Comparison of ENCODE assay signal across 11 cellular contexts in the genomic region with DNA sequence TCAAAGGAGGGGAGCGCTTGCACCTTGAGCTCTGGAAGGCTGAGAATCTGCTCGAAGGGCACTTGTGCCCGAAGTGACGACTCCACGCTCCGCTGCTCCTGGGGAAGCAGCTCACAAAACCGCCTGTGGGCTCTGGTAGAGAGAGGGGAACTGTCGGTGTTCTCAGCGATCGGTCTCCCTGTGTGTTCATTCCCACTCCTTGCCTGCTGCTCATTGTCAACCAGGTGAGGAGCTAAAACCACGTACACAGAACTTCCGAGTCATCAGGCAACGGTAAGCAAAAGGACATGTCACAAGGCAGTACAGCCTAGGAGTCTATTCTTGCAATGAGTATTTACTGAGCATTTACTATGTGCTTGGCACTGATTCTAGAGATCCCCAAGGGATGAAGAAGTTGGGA. TPM values are rescaled to one million over a fixed set of nuclear protein-coding genes. Genes with fewer than 3 reads are reported as not detected.
DNase-seq lines count a peak whose midpoint lies in the region; ATAC-seq and TF ChIP-seq lines count a peak whose summit lies in the region.
"Had no signal": no experiment of that assay in that cellular context is flagged by ENCODE, and none has a peak within 500 bp of the region (broad histone marks: within the 10 kb centered on the region; RNA-seq: fewer than 3 reads in every experiment).

No MANE protein-coding gene starts in this region.

- no peaks in the 10 kb centered on the region for H3K27me3 Mint-ChIP-seq in Calu3 (ENCODE audit: unreplicated experiment)
- no peaks in the 10 kb centered on the region for H3K27me3 Mint-ChIP-seq in central memory CD8-positive, alpha-beta T cell

- no peaks in the 10 kb centered on the region for H3K9me3 Mint-ChIP-seq in Calu3 (ENCODE audit: low read depth, unreplicated experiment)
- no peaks in the 10 kb centered on the region for H3K9me3 Mint-ChIP-seq in central memory CD8-positive, alpha-beta T cell

- TF ChIP-seq CTCF in Calu3 (IDR thresholded peaks at IDR 0.05; ENCODE audit: unreplicated experiment) (no peak), NB4 (IDR thresholded peaks at IDR 0.05; ENCODE audit: low read depth, low read length) (no peak), neutrophil (IDR thresholded peaks at IDR 0.05) (no peak)

- H3K27ac ChIP-seq in neutrophil, result peak overlapping the region; percentile 97
- H3K27ac ChIP-seq: SK-N-MC had no signal

- ATAC-seq in central memory CD8-positive, alpha-beta T cell (replicated peaks; ENCODE audit: extremely low read depth, poor library complexity, severe bottlenecking), result no peak
- ATAC-seq in activated CD4-positive, CD25-positive, alpha-beta regulatory T cell treated with anti-CD3 and anti-CD28 coated beads, Interleukin-2, amount 50 U/mL, for 24 hours, result no peak

- H3K4me1 ChIP-seq in neutrophil (ENCODE audit: control insufficient read depth in 1 of 2, insufficient read depth in 1 of 2, low read depth in 1 of 2, low read length in 1 of 2), result peaks cover 44 to 46% of the 10 kb centered on the region in 2 experiments

- H3K4me1 Mint-ChIP-seq in Calu3 (ENCODE audit: low read depth, unreplicated experiment), result peaks cover 30% of the 10 kb centered on the region
- H3K4me1 Mint-ChIP-seq in central memory CD8-positive, alpha-beta T cell, result peaks cover 52% of the 10 kb centered on the region

- TF ChIP-seq POLR2A in NB4 (IDR thresholded peaks at IDR 0.05; ENCODE audit: extremely low read depth, insufficient read length), result no peak

- BruUV-seq in Calu3 (replicated peaks; lab: Mats Ljungman, UMichigan), result TSS peak; percentile 57

- H3K9me3 ChIP-seq in neutrophil, result no peaks in the 10 kb centered on the region

- H3K4me3 Mint-ChIP-seq in Calu3 (ENCODE audit: low read depth, unreplicated experiment), result peak overlapping the region; percentile 77
- peak overlapping the region; percentile 77 for H3K4me3 Mint-ChIP-seq in central memory CD8-positive, alpha-beta T cell

- CTCF ChIA-PET in Calu3 (lab: Charles Lee), result interaction anchor here (2.1 to 3.4 kb wide), 3 partner anchors 11 to 89 kb away, joined by 8 to 28 read pairs (median 14); no protein-coding TSS in a partner anchor

- no peak overlapping the region for H3K27ac Mint-ChIP-seq in Calu3 (ENCODE audit: unreplicated experiment)
- peak overlapping the region; percentile 99 for H3K27ac Mint-ChIP-seq in central memory CD8-positive, alpha-beta T cell (ENCODE audit: low read depth)

- peaks cover 37% of the 10 kb centered on the region for H3K36me3 ChIP-seq in neutrophil

- intact Hi-C loops in Calu3 (cut with micrococcal nuclease; ENCODE audit: unreplicated experiment), result loop anchor here (2.0 kb wide), 1 partner anchor 33 kb away; a partner anchor contains a TSS

- H3K36me3 Mint-ChIP-seq in Calu3 (ENCODE audit: insufficient read depth, unreplicated experiment), result peaks cover 88% of the 10 kb centered on the region
- peaks cover 47% of the 10 kb centered on the region for H3K36me3 Mint-ChIP-seq in central memory CD8-positive, alpha-beta T cell (ENCODE audit: insufficient read depth)

- DNase-seq in Calu3 (no peak), NB4 (ENCODE audit: low read depth) (no peak), T-helper 9 cell (no peak), putamen (ENCODE audit: low spot score) (no peak), NCI-H2081 treated with DMSO at 0.1 percent for 48 hours (lab: John Stamatoyannopoulos, UW) (no peak)
- no peak for DNase-seq in central memory CD8-positive, alpha-beta T cell (ENCODE audit: low spot score in 2 of 2)
- DNase-seq: cortex of kidney had no signal

- H3K4me3 ChIP-seq in NB4 (ENCODE audit: low read depth, low read length) (peak overlapping the region; percentile 96), neutrophil (ENCODE audit: low read depth in 1 of 2, low read length in 1 of 2) (no peak overlapping the region)

- H3K27me3 ChIP-seq in neutrophil, result no peaks in the 10 kb centered on the region

RNA-seq across cellular contexts. Expression of a gene that starts 1.5 kb away (rescaled TPM):
- 82.8 and 86.7 TPM in 2 replicates for total RNA-seq in Calu3 (2022)

RNA-seq across cellular contexts. Expression of a gene that starts 1.8 kb away (rescaled TPM):
- 17.5 and 20.3 TPM in 2 replicates for total RNA-seq in Calu3 (2022)

RNA-seq across cellular contexts. Expression of a gene that starts 17.2 kb away (rescaled TPM):
- 0.29 and 0.71 TPM in 2 replicates for total RNA-seq in Calu3 (2022)
- total RNA-seq: urinary bladder had no signal

RNA-seq across cellular contexts. Expression of a gene that starts 31.1 kb away (rescaled TPM):
- total RNA-seq in Calu3 (2022), result 67.3 and 73.0 TPM in 2 replicates

RNA-seq across cellular contexts. Expression of a gene that starts 33.3 kb away (rescaled TPM):
- total RNA-seq in Calu3 (2022), result 110 and 114 TPM in 2 replicates
